In the genomic region with DNA sequence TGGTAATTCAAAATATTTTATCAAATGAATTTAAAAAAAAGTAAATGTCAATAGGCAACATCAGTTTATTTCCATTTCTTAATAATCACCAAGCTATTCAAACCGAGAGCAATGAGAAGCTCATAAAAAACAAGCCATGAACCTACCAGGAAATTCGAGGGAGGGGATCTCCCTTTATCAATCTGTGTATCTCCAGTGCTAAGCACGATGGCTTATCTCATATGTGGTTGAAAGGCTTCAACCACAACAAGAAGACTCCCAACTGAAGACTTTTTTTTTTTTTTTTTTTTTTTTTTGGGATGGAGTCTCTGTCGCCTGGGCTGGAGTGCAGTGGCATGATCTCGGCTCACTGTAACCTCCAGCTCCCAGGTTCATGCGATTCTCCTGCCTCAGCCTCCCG, we compare ENCODE assay signal across 16 cellular contexts.
"Had no signal": no experiment of that assay in that cellular context is flagged by ENCODE, and none has a peak within 500 bp of the region (broad histone marks: within the 10 kb centered on the region; RNA-seq: fewer than 3 reads in every experiment).

No MANE protein-coding gene starts in this region.

- H2AFZ ChIP-seq: hepatocyte had no signal

- H3K4me3 Mint-ChIP-seq: activated naive CD8-positive, alpha-beta T cell; nephron progenitor cell had no signal

- H3K27me3 ChIP-seq: body of pancreas, esophagus muscularis mucosa, hepatocyte, uterus had no signal

- H3K27me3 Mint-ChIP-seq: activated naive CD8-positive, alpha-beta T cell had no signal

- H3K4me3 ChIP-seq: body of pancreas, coronary artery, esophagus muscularis mucosa, hepatocyte, prostate gland, thoracic aorta, uterus had no signal

- H3K9me3 Mint-ChIP-seq: nephron progenitor cell had no signal

- H3K27ac Mint-ChIP-seq: activated naive CD8-positive, alpha-beta T cell had no signal

- H3K9me3 ChIP-seq: body of pancreas, esophagus muscularis mucosa, prostate gland, thoracic aorta, uterus had no signal

- H3K4me2 ChIP-seq: hepatocyte had no signal

- H3K4me1 ChIP-seq: prostate gland had no signal

- H3K36me3 Mint-ChIP-seq: activated naive CD8-positive, alpha-beta T cell had no signal

- DNase-seq: activated CD4-positive, alpha-beta T cell treated with anti-CD3 and anti-CD28 coated beads, Interleukin-2, amount 50 U/mL, for 1 hour; activated CD8-positive, alpha-beta memory T cell treated with anti-CD3 and anti-CD28 coated beads for 24 hours; activated gamma-delta T cell treated with Interleukin-2 at 50 U/mL for 16 hours; amniotic stem cell; central memory CD4-positive, alpha-beta T cell; left ventricle myocardium superior; T-helper 9 cell; uterus had no signal

- H3K79me2 ChIP-seq: hepatocyte had no signal

- H3K36me3 ChIP-seq: esophagus muscularis mucosa, prostate gland, thoracic aorta, uterus had no signal

- H3K27ac ChIP-seq: coronary artery, esophagus muscularis mucosa, hepatocyte, prostate gland, thoracic aorta had no signal
